ENCODE assay signal across 1 cellular context in the genomic region with DNA sequence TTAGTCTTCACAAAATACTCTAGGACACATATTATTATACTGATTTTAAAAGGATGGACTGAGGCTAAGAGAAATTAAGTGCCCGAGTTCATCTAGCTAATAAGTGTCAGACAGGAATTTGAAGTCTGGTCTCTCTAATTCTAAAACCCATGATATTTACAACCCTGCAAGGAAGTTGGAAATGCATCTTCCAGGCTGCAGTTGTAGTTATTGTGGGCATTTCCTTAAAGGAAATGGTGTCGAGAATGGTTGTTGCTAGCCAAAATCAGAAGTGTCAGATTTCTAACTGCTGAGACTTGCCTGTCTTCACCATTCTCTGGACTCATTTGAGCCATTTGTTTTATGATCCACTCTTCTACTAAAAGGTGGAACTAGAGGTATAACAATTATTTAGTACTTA.
TF ChIP-seq lines count a peak whose summit lies in the region.

No MANE protein-coding gene starts in this region.

TF ChIP-seq in SK-N-SH treated with all-trans-retinoic acid at 6 μM for 48 hours, 23 proteins besides CTCF, POLR2A, EP300 and RAD21 (continued from another document):
- no peak for TF ChIP-seq TSHZ2 (CRISPR knock-in tag; IDR thresholded peaks at IDR 0.05)
- TF ChIP-seq ISL1 (CRISPR knock-in tag; IDR thresholded peaks at IDR 0.05), result no peak
- TF ChIP-seq RARB (CRISPR knock-in tag; IDR thresholded peaks at IDR 0.05), result no peak
